Comparison of ENCODE assay signal across 10 cellular contexts in the genomic region with DNA sequence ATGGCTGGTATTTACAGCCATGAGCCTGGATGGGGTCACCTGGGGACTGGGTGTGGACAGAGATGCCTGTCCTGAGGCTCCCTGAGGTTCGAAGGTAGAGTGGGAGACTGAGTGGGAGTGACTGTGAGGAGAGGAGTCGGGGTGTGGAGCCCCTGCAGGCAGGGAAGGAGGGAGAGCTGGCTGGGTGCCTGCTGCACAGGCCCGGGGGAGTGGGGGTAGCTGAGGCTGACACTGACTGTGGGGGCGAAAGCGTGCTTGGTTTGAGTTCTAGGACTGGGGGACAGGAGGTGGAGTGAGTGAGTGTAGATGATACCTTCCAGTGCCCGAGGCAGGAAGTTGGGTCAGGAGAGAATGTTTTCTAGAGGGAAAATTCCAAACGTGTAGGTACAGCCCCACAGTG. TPM values are rescaled to one million over a fixed set of nuclear protein-coding genes. Genes with fewer than 3 reads are reported as not detected.
DNase-seq lines count a peak whose midpoint lies in the region; ATAC-seq, FAIRE-seq and TF ChIP-seq lines count a peak whose summit lies in the region.
"Had no signal": no experiment of that assay in that cellular context is flagged by ENCODE, and none has a peak within 500 bp of the region (broad histone marks: within the 10 kb centered on the region; RNA-seq: fewer than 3 reads in every experiment).

No MANE protein-coding gene starts in this region.

- DNase-seq in stimulated activated naive CD8-positive, alpha-beta T cell treated with anti-CD3 and anti-CD28 coated beads, Interleukin-15, Interleukin-2, amounts not matched to agents 100 U/mL and 50 U/mL, for 24 hours: no peak
- DNase-seq in keratinocyte (ENCODE audit: low read depth, low spot score): no peak
- no peak for DNase-seq in type B pancreatic cell (ENCODE audit: extremely low spot score, unreplicated experiment)
- DNase-seq in NCI-H2196 treated with DMSO at 0.1 percent for 48 hours (lab: John Stamatoyannopoulos, UW; ENCODE audit: unreplicated experiment): no peak
- DNase-seq in kidney glomerular epithelial cell (lab: John Stamatoyannopoulos, UW): no peak

- H3K4me1 Mint-ChIP-seq in stimulated activated naive CD8-positive, alpha-beta T cell treated with anti-CD3 and anti-CD28 coated beads, Interleukin-15, Interleukin-2, amounts not matched to agents 100 ng/mL and 50 ng/mL, for 24 hours (ENCODE audit: low read depth): peaks cover 28% of the 10 kb centered on the region
- peaks cover 15% of the 10 kb centered on the region for H3K4me1 Mint-ChIP-seq in type B pancreatic cell (ENCODE audit: unreplicated experiment)

- H3K36me3 Mint-ChIP-seq in stimulated activated naive CD8-positive, alpha-beta T cell treated with anti-CD3 and anti-CD28 coated beads, Interleukin-15, Interleukin-2, amounts not matched to agents 100 ng/mL and 50 ng/mL, for 24 hours (ENCODE audit: low read depth): no peaks in the 10 kb centered on the region
- H3K36me3 Mint-ChIP-seq in type B pancreatic cell: peaks cover 9% of the 10 kb centered on the region

- ATAC-seq in stimulated activated naive CD8-positive, alpha-beta T cell treated with anti-CD3 and anti-CD28 coated beads, Interleukin-15, Interleukin-2, amounts not matched to agents 100 U/mL and 50 U/mL, for 24 hours: no peak
- ATAC-seq in GM18909 (IDR thresholded peaks at IDR 0.05; ENCODE audit: poor library complexity, unreplicated experiment): no peak

- H3K4me3 ChIP-seq in keratinocyte (ENCODE audit: control insufficient read depth in 2 of 3, extremely low read depth in 1 of 3, insufficient read depth in 2 of 3, low read depth in 1 of 3, low read length in 3 of 3): peak overlapping the region in 2 of 3 experiments; percentile 7 to 14
- H3K4me3 ChIP-seq: right lobe of liver had no signal

- no peaks in the 10 kb centered on the region for H3K27me3 Mint-ChIP-seq in stimulated activated naive CD8-positive, alpha-beta T cell treated with anti-CD3 and anti-CD28 coated beads, Interleukin-15, Interleukin-2, amounts not matched to agents 100 ng/mL and 50 ng/mL, for 24 hours
- H3K27me3 Mint-ChIP-seq in type B pancreatic cell: no peaks in the 10 kb centered on the region

- no peaks in the 10 kb centered on the region for H3K9me3 ChIP-seq in keratinocyte (ENCODE audit: control insufficient read depth, low read depth, low read length)
- H3K9me3 ChIP-seq: right lobe of liver had no signal

- FAIRE-seq in keratinocyte (lab: Jason Lieb, UNC): peak; percentile 89
- FAIRE-seq: urothelium cell line had no signal

- H3K9me3 Mint-ChIP-seq in stimulated activated naive CD8-positive, alpha-beta T cell treated with anti-CD3 and anti-CD28 coated beads, Interleukin-15, Interleukin-2, amounts not matched to agents 100 ng/mL and 50 ng/mL, for 24 hours: no peaks in the 10 kb centered on the region
- H3K9me3 Mint-ChIP-seq in type B pancreatic cell: no peaks in the 10 kb centered on the region

- peaks cover 4% of the 10 kb centered on the region for H3K9me1 ChIP-seq in keratinocyte (ENCODE audit: control insufficient read depth, extremely low read depth, insufficient read depth, low read length)

- H3K27ac ChIP-seq in angular gyrus (ENCODE audit: low read depth, low read length): peak overlapping the region; percentile 70
- H3K27ac ChIP-seq in keratinocyte (ENCODE audit: control insufficient read depth, insufficient read depth, low read length): peak overlapping the region; percentile 10
- H3K27ac ChIP-seq: right lobe of liver had no signal

- dilution Hi-C loops in keratinocyte (cut with MboI; ENCODE audit: extremely low pct_ligation_motif_present, low sequenced_read_pairs): no loop called here

- peaks cover 34% of the 10 kb centered on the region for H3K4me1 ChIP-seq in keratinocyte (ENCODE audit: control insufficient read depth, extremely low read depth, insufficient read depth, low read length)

- H4K20me1 ChIP-seq in keratinocyte (ENCODE audit: control insufficient read depth, extremely low read depth, insufficient read depth, low read length): peaks cover 5% of the 10 kb centered on the region

- H3K4me3 Mint-ChIP-seq in stimulated activated naive CD8-positive, alpha-beta T cell treated with anti-CD3 and anti-CD28 coated beads, Interleukin-15, Interleukin-2, amounts not matched to agents 100 ng/mL and 50 ng/mL, for 24 hours: no peak overlapping the region
- peak overlapping the region; percentile 58 for H3K4me3 Mint-ChIP-seq in type B pancreatic cell

- peak overlapping the region; percentile 71 for H3K27ac Mint-ChIP-seq in stimulated activated naive CD8-positive, alpha-beta T cell treated with anti-CD3 and anti-CD28 coated beads, Interleukin-15, Interleukin-2, amounts not matched to agents 100 ng/mL and 50 ng/mL, for 24 hours
- H3K27ac Mint-ChIP-seq in type B pancreatic cell: peak overlapping the region; percentile 94

- H3K4me2 ChIP-seq in keratinocyte (ENCODE audit: control insufficient read depth, extremely low read depth, insufficient read depth, low read depth, low read length): peak overlapping the region; percentile 79

- no peaks in the 10 kb centered on the region for H3K27me3 ChIP-seq in keratinocyte (ENCODE audit: control insufficient read depth, extremely low read depth, insufficient read depth, low read length)
- H3K27me3 ChIP-seq: right lobe of liver had no signal

- peak overlapping the region; percentile 51 for H3K9ac ChIP-seq in keratinocyte (ENCODE audit: control insufficient read depth, extremely low read depth, insufficient read depth, low read length)

- no peak overlapping the region for H2AFZ ChIP-seq in keratinocyte (ENCODE audit: control insufficient read depth, low read length)

- H3K79me2 ChIP-seq in keratinocyte (ENCODE audit: control insufficient read depth, insufficient read depth, low read length): peaks cover 46% of the 10 kb centered on the region

- peaks cover 0 to 9% of the 10 kb centered on the region in 2 experiments for H3K36me3 ChIP-seq in keratinocyte (ENCODE audit: control insufficient read depth in 2 of 2, extremely low read depth in 1 of 2, insufficient read depth in 2 of 2, low read length in 2 of 2)

- TF ChIP-seq CTCF in keratinocyte (optimal IDR thresholded peaks at IDR 0.05 in 1 of 3, IDR thresholded peaks at IDR 0.05 in 1 of 3, conservative IDR thresholded peaks at IDR 0.05 in 1 of 3; ENCODE audit: extremely low read depth in 1 of 3, insufficient read depth in 2 of 3, low read length in 3 of 3) (no peak), type B pancreatic cell (conservative IDR thresholded peaks at IDR 0.05) (no peak)

RNA-seq across cellular contexts. Expression of a gene that starts 7.1 kb away (rescaled TPM):
- polyA plus RNA-seq in keratinocyte: 14.3 to 40.8 TPM (median 17.0 TPM) in 3 replicates
- polyA plus RNA-seq in keratinocyte (2011; ENCODE audit: low read depth): 21.0 TPM
- polyA plus RNA-seq in keratinocyte (2011; cell fraction: cytosol; rRNA removed): 17.2 and 41.2 TPM in 2 replicates
- polyA plus RNA-seq in keratinocyte (2011; cell fraction: nucleus; rRNA removed): 42.2 and 51.7 TPM in 2 replicates
- polyA plus RNA-seq in keratinocyte (2012; ENCODE audit: low replicate concordance): 66.3 and 94.2 TPM in 2 replicates
- polyA minus RNA-seq in keratinocyte: 19.0 to 35.3 TPM (median 20.4 TPM) in 3 replicates
- 80.6 TPM for polyA minus RNA-seq in keratinocyte (2011; cell fraction: cytosol; rRNA and poly(A)+ RNA removed)
- 21.7 and 30.6 TPM in 2 replicates for polyA minus RNA-seq in keratinocyte (2011; cell fraction: nucleus; rRNA and poly(A)+ RNA removed)
- total RNA-seq in type B pancreatic cell (ENCODE audit: low replicate concordance): 106 and 123 TPM in 2 replicates

RNA-seq across cellular contexts. Expression of a gene that starts 15.8 kb away (rescaled TPM):
- polyA plus RNA-seq in keratinocyte: 13.7 to 24.4 TPM (median 20.5 TPM) in 3 replicates
- 4.1 TPM for polyA plus RNA-seq in keratinocyte (2011; ENCODE audit: low read depth)
- polyA plus RNA-seq in keratinocyte (2011; cell fraction: cytosol; rRNA removed): 11.3 and 32.9 TPM in 2 replicates
- polyA plus RNA-seq in keratinocyte (2011; cell fraction: nucleus; rRNA removed): 7.8 and 11.6 TPM in 2 replicates
- polyA plus RNA-seq in keratinocyte (2012; ENCODE audit: low replicate concordance): 19.0 and 22.9 TPM in 2 replicates
- polyA minus RNA-seq in keratinocyte: 12.4 to 26.9 TPM (median 24.2 TPM) in 3 replicates
- 67.7 TPM for polyA minus RNA-seq in keratinocyte (2011; cell fraction: cytosol; rRNA and poly(A)+ RNA removed)
- polyA minus RNA-seq in keratinocyte (2011; cell fraction: nucleus; rRNA and poly(A)+ RNA removed): 8.1 and 9.8 TPM in 2 replicates
- 15.5 and 24.7 TPM in 2 replicates for total RNA-seq in type B pancreatic cell (ENCODE audit: low replicate concordance)

RNA-seq across cellular contexts. Expression of a gene that starts 33.3 kb away (rescaled TPM):
- polyA plus RNA-seq in keratinocyte: 102 to 143 TPM (median 112 TPM) in 3 replicates
- 42.6 TPM for polyA plus RNA-seq in keratinocyte (2011; ENCODE audit: low read depth)
- 20.5 and 50.0 TPM in 2 replicates for polyA plus RNA-seq in keratinocyte (2011; cell fraction: cytosol; rRNA removed)
- 301 and 381 TPM in 2 replicates for polyA plus RNA-seq in keratinocyte (2011; cell fraction: nucleus; rRNA removed)
- polyA plus RNA-seq in keratinocyte (2012; ENCODE audit: low replicate concordance): 40.6 and 139 TPM in 2 replicates
- polyA minus RNA-seq in keratinocyte: 28.6 to 76.7 TPM (median 39.9 TPM) in 3 replicates
- 118 TPM for polyA minus RNA-seq in keratinocyte (2011; cell fraction: cytosol; rRNA and poly(A)+ RNA removed)
- polyA minus RNA-seq in keratinocyte (2011; cell fraction: nucleus; rRNA and poly(A)+ RNA removed): 224 and 291 TPM in 2 replicates
- 4.2 and 4.7 TPM in 2 replicates for total RNA-seq in type B pancreatic cell (ENCODE audit: low replicate concordance)

RNA-seq across cellular contexts. Expression of a gene that starts 47.5 kb away (rescaled TPM):
- 45.7 to 126 TPM (median 110 TPM) in 3 replicates for polyA plus RNA-seq in keratinocyte
- 170 TPM for polyA plus RNA-seq in keratinocyte (2011; ENCODE audit: low read depth)
- polyA plus RNA-seq in keratinocyte (2011; cell fraction: cytosol; rRNA removed): 67.4 and 87.1 TPM in 2 replicates
- polyA plus RNA-seq in keratinocyte (2011; cell fraction: nucleus; rRNA removed): 99.1 and 124 TPM in 2 replicates
- 78.3 and 223 TPM in 2 replicates for polyA plus RNA-seq in keratinocyte (2012; ENCODE audit: low replicate concordance)
- 22.8 to 47.5 TPM (median 44.6 TPM) in 3 replicates for polyA minus RNA-seq in keratinocyte
- 93.0 TPM for polyA minus RNA-seq in keratinocyte (2011; cell fraction: cytosol; rRNA and poly(A)+ RNA removed)
- polyA minus RNA-seq in keratinocyte (2011; cell fraction: nucleus; rRNA and poly(A)+ RNA removed): 54.0 and 57.5 TPM in 2 replicates
- total RNA-seq in type B pancreatic cell (ENCODE audit: low replicate concordance): 197 and 317 TPM in 2 replicates

RNA-seq across cellular contexts. Expression of a gene that starts 54.2 kb away (rescaled TPM):
- 0.15 to 0.27 TPM (median 0.16 TPM) in 3 replicates for polyA plus RNA-seq in keratinocyte
- polyA plus RNA-seq in keratinocyte (2011; ENCODE audit: low read depth): 0.14 TPM
- 0.13 TPM in 1 of 2 replicates, not detected in the other for polyA plus RNA-seq in keratinocyte (2011; cell fraction: cytosol; rRNA removed)
- 0.37 and 0.38 TPM in 2 replicates for polyA plus RNA-seq in keratinocyte (2011; cell fraction: nucleus; rRNA removed)
- 0.13 and 0.48 TPM in 2 replicates for polyA plus RNA-seq in keratinocyte (2012; ENCODE audit: low replicate concordance)
- 0.07 to 0.10 TPM in 2 of 3 replicates, not detected in the other for polyA minus RNA-seq in keratinocyte
- polyA minus RNA-seq in keratinocyte (2011; cell fraction: cytosol; rRNA and poly(A)+ RNA removed): not detected
- polyA minus RNA-seq in keratinocyte (2011; cell fraction: nucleus; rRNA and poly(A)+ RNA removed): not detected in 2 replicates
- total RNA-seq in type B pancreatic cell (ENCODE audit: low replicate concordance): 1.6 and 3.1 TPM in 2 replicates
